Comparison of ENCODE assay signal across 14 cellular contexts in the genomic region with DNA sequence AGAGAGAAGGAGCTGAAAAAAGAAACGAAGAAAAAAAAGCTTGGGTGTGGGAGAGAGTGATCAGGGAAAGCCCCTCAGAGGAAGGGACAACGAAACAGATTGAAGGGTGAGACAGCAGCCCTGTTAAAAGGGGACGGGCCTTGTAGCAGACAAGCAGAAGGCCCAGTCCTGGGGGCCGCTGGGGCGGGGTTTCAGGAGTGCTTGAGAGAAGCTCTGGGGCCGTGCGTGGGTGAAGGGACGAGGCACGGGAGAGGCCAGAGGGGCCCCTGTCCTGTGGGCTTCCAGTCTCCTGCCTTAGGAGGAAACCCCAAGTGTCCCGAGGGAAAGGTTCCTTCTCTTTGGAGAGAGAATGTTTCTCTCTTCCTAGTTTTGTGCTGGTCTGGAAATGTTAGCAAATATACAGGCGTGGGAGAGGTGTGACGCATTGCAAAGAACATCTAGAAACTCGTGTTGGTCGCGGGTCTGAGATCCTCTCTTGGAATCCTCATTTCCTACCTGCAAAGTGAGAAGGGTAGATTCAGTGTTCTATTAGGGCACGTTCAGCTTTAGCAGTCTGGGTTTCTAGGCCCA. TPM values are rescaled to one million over a fixed set of nuclear protein-coding genes. Genes with fewer than 3 reads are reported as not detected.
DNase-seq lines count a peak whose midpoint lies in the region; ATAC-seq and TF ChIP-seq lines count a peak whose summit lies in the region.
"Had no signal": no experiment of that assay in that cellular context is flagged by ENCODE, and none has a peak within 500 bp of the region (broad histone marks: within the 10 kb centered on the region; RNA-seq: fewer than 3 reads in every experiment).

No MANE protein-coding gene starts in this region.

- TF ChIP-seq EP300 in esophagus muscularis mucosa (IDR thresholded peaks at IDR 0.05) = no peak

- BruUV-seq in PC-3 (replicated peaks; lab: Mats Ljungman, UMichigan) = no TSS peak

- H3K9me3 ChIP-seq in PC-3 (ENCODE audit: low read length) (no peaks in the 10 kb centered on the region), esophagus muscularis mucosa (no peaks in the 10 kb centered on the region), mesodermal cell (ENCODE audit: control insufficient read depth, low read length) (no peaks in the 10 kb centered on the region), thoracic aorta (no peaks in the 10 kb centered on the region)
- no peaks in the 10 kb centered on the region for H3K9me3 ChIP-seq in CD4-positive, alpha-beta T cell (ENCODE audit: control insufficient read depth, low read length)
- H3K9me3 ChIP-seq: mucosa of descending colon, SJSA1 had no signal

- H4K20me1 ChIP-seq in PC-3 (ENCODE audit: low read length) = no peaks in the 10 kb centered on the region

- CTCF ChIA-PET in PC-3 (lab: Charles Lee) = interaction anchor here (0.7 kb wide), 1 partner anchor 385 kb away, joined by 3 read pairs; no protein-coding TSS in a partner anchor
- CTCF ChIA-PET in CD4-positive, alpha-beta T cell (lab: Charles Lee) = no interaction called here

- H3K4me1 Mint-ChIP-seq in CD4-positive, alpha-beta T cell (ENCODE audit: low read depth) = no peaks in the 10 kb centered on the region
- H3K4me1 Mint-ChIP-seq: stimulated activated naive B cell treated with anti-CD40 and anti-IgM and Interleukin-4, amounts not matched to agents 10 μg/mL and 1 μg/mL and 100 μg/mL, for 72 hours had no signal

- H3K4me3 ChIP-seq in PC-3 (ENCODE audit: low read length) = no peak overlapping the region
- no peak overlapping the region for H3K4me3 ChIP-seq in esophagus muscularis mucosa
- no peak overlapping the region for H3K4me3 ChIP-seq in mesodermal cell (ENCODE audit: extremely low read depth, insufficient read depth, low read length, poor library complexity, severe bottlenecking)
- no peak overlapping the region for H3K4me3 ChIP-seq in thoracic aorta
- H3K4me3 ChIP-seq: mucosa of descending colon, SJSA1 had no signal

- H3F3A ChIP-seq in PC-3 (ENCODE audit: low read length, unreplicated experiment) = no peaks in the 10 kb centered on the region

- H3K9ac ChIP-seq in PC-3 (ENCODE audit: low read length) = peak overlapping the region; percentile 14; the same call in 1 of the 2 replicates

- H3K4me1 ChIP-seq in PC-3 (ENCODE audit: insufficient read depth, low read length) (peaks cover 18% of the 10 kb centered on the region), esophagus muscularis mucosa (peaks cover 38 to 60% (median 43%) of the 10 kb centered on the region in 4 donors), mesodermal cell (ENCODE audit: control insufficient read depth, insufficient read depth, low read length, poor library complexity, severe bottlenecking) (peaks cover 45% of the 10 kb centered on the region), thoracic aorta (ENCODE audit: control insufficient read depth in 1 of 2, low read depth in 2 of 2) (peaks cover 17 to 47% of the 10 kb centered on the region in 2 donors)

- no peak overlapping the region for H3K27ac Mint-ChIP-seq in CD4-positive, alpha-beta T cell
- H3K27ac Mint-ChIP-seq: stimulated activated naive B cell treated with anti-CD40 and anti-IgM and Interleukin-4, amounts not matched to agents 10 μg/mL and 1 μg/mL and 100 μg/mL, for 72 hours had no signal

- ATAC-seq in PC-3 (no peak), thoracic aorta (ENCODE audit: insufficient number of reproducible peaks, low FRiP score, low read depth) (no peak)
- no peak for ATAC-seq in CD4-positive, alpha-beta T cell (ENCODE audit: poor library complexity)
- ATAC-seq: esophagus mucosa; mucosa of descending colon; stimulated activated naive B cell treated with anti-CD40 and anti-IgM and Interleukin-4, amounts not matched to agents 10 μg/mL and 1 μg/mL and 100 μg/mL, for 72 hours had no signal

- H3K79me2 ChIP-seq in PC-3 (ENCODE audit: low read length) = no peaks in the 10 kb centered on the region

- POLR2A ChIA-PET in PC-3 (lab: Charles Lee; ENCODE audit: unreplicated experiment) = interaction anchor here (0.6 kb wide), 1 partner anchor 46 kb away, joined by 3 read pairs; no protein-coding TSS in a partner anchor
- POLR2A ChIA-PET in CD4-positive, alpha-beta T cell (lab: Charles Lee) = no interaction called here

- H3K27ac ChIP-seq in PC-3 (ENCODE audit: low read length) = peak overlapping the region; percentile 64
- peak overlapping the region; percentile 71 to 81 (median 76) for H3K27ac ChIP-seq in esophagus muscularis mucosa (replicated peaks in 1 of 4)
- peak overlapping the region; percentile 41 for H3K27ac ChIP-seq in mesodermal cell (ENCODE audit: low read depth, low read length, severe bottlenecking)
- peak overlapping the region; percentile 74 to 85 for H3K27ac ChIP-seq in thoracic aorta
- H3K27ac ChIP-seq in CD4-positive, alpha-beta T cell (ENCODE audit: low read depth, low read length) = no peak overlapping the region

- no peaks in the 10 kb centered on the region for H3K9me2 ChIP-seq in PC-3 (replicated peaks; ENCODE audit: low read length)

- H3K9me3 Mint-ChIP-seq in CD4-positive, alpha-beta T cell = no peaks in the 10 kb centered on the region
- H3K9me3 Mint-ChIP-seq: stimulated activated naive B cell treated with anti-CD40 and anti-IgM and Interleukin-4, amounts not matched to agents 10 μg/mL and 1 μg/mL and 100 μg/mL, for 72 hours had no signal

- H3K36me3 Mint-ChIP-seq in CD4-positive, alpha-beta T cell (ENCODE audit: low read depth) = no peaks in the 10 kb centered on the region
- H3K36me3 Mint-ChIP-seq: stimulated activated naive B cell treated with anti-CD40 and anti-IgM and Interleukin-4, amounts not matched to agents 10 μg/mL and 1 μg/mL and 100 μg/mL, for 72 hours had no signal

- no peak overlapping the region for H3K4me3 Mint-ChIP-seq in CD4-positive, alpha-beta T cell
- H3K4me3 Mint-ChIP-seq: stimulated activated naive B cell treated with anti-CD40 and anti-IgM and Interleukin-4, amounts not matched to agents 10 μg/mL and 1 μg/mL and 100 μg/mL, for 72 hours had no signal

- WGBS in esophagus muscularis mucosa = 89% methylated on average over 16 of the region's 16 CpGs
- 86 to 92% methylated on average over 12 to 15 of the region's 16 CpGs for WGBS in mesodermal cell (ENCODE audit: insufficient coverage in 2 of 2), 2 experiments

- TF ChIP-seq CTCF in PC-3 (conservative IDR thresholded peaks at IDR 0.05; ENCODE audit: low read depth, low read length) (no peak), esophagus muscularis mucosa (IDR thresholded peaks at IDR 0.05) (no peak), thoracic aorta (IDR thresholded peaks at IDR 0.05) (no peak)
- TF ChIP-seq CTCF in CD4-positive, alpha-beta T cell (IDR thresholded peaks at IDR 0.05) = no peak

- H3K27me3 Mint-ChIP-seq in CD4-positive, alpha-beta T cell = no peaks in the 10 kb centered on the region
- H3K27me3 Mint-ChIP-seq: stimulated activated naive B cell treated with anti-CD40 and anti-IgM and Interleukin-4, amounts not matched to agents 10 μg/mL and 1 μg/mL and 100 μg/mL, for 72 hours had no signal

- no peaks in the 10 kb centered on the region for H3K27me3 ChIP-seq in PC-3 (ENCODE audit: low read length)
- no peaks in the 10 kb centered on the region for H3K27me3 ChIP-seq in esophagus muscularis mucosa
- no peaks in the 10 kb centered on the region for H3K27me3 ChIP-seq in thoracic aorta (replicated peaks; ENCODE audit: insufficient read depth)
- no peaks in the 10 kb centered on the region for H3K27me3 ChIP-seq in CD4-positive, alpha-beta T cell (ENCODE audit: control insufficient read depth, insufficient read depth, low read length)
- H3K27me3 ChIP-seq: SJSA1 had no signal

- DNase-seq in PC-3 = no peak
- DNase-seq in esophagus muscularis mucosa (ENCODE audit: extremely low spot score) = peak; percentile 85
- DNase-seq in thoracic aorta (ENCODE audit: low spot score) = no peak
- no peak for DNase-seq in EL
- no peak for DNase-seq in CD4-positive, alpha-beta T cell
- no peak for DNase-seq in activated CD4-positive, alpha-beta T cell treated with anti-CD3 and anti-CD28 coated beads for 4 hours
- DNase-seq in stimulated activated CD4-positive, alpha-beta T cell treated with anti-CD3 and anti-CD28 coated beads, Interleukin-2, amount 100 ng/mL, for 24 hours = no peak
- DNase-seq: activated naive CD4-positive, alpha-beta T cell treated with anti-CD3 and anti-CD28 coated beads, Interleukin-2, amount 50 U/mL, for 16 hours; mucosa of descending colon; NCI-H2081; stimulated activated naive B cell treated with anti-CD40 and anti-IgM and Interleukin-4, amounts not matched to agents 10 μg/mL and 1 μg/mL and 100 μg/mL, for 72 hours had no signal

- intact Hi-C loops in PC-3 (cut with micrococcal nuclease) (no loop called here), esophagus muscularis mucosa (cut with DNase I) (no loop called here)
- intact Hi-C loops in CD4-positive, alpha-beta T cell (cut with DNase I, micrococcal nuclease) = no loop called here

- no peak overlapping the region for H2AFZ ChIP-seq in PC-3 (ENCODE audit: low read length)

- no peak for TF ChIP-seq POLR2A in esophagus muscularis mucosa (IDR thresholded peaks at IDR 0.05; ENCODE audit: low read depth)

- H3K36me3 ChIP-seq in PC-3 (ENCODE audit: low read depth, low read length) = peaks cover 11% of the 10 kb centered on the region; the same call in 1 of the 2 replicates
- peaks cover 0 to 37% (median 25%) of the 10 kb centered on the region in 4 donors for H3K36me3 ChIP-seq in esophagus muscularis mucosa
- H3K36me3 ChIP-seq in mesodermal cell (ENCODE audit: control insufficient read depth, insufficient read depth, low read length) = peaks cover 7% of the 10 kb centered on the region
- peaks cover 13% of the 10 kb centered on the region for H3K36me3 ChIP-seq in thoracic aorta
- H3K36me3 ChIP-seq: SJSA1 had no signal

- H3K4me2 ChIP-seq in PC-3 (ENCODE audit: low read length) = no peak overlapping the region

RNA-seq across cellular contexts. Expression of a gene that starts 28.6 kb away (rescaled TPM):
- total RNA-seq in PC-3 (2014; rRNA removed) = 16.8 and 21.7 TPM in 2 replicates
- 10 to 100 TPM in 3 of 4 donors, 1 to 10 TPM in 1; 6.6 to 11.4 (median 10.3) TPM for total RNA-seq in esophagus muscularis mucosa
- polyA plus RNA-seq in mesodermal cell (2013, experiment 1 of 2) = 4.4 TPM
- 4.1 TPM for polyA plus RNA-seq in mesodermal cell (2013, experiment 2 of 2)
- 10 to 100 TPM; 10.8 to 14.1 TPM for total RNA-seq in thoracic aorta
- under 1 TPM; 0.08 to 0.11 TPM for total RNA-seq in CD4-positive, alpha-beta T cell

RNA-seq across cellular contexts. Expression of a gene that starts 48.6 kb away (rescaled TPM):
- total RNA-seq in PC-3 (2014; rRNA removed) (0.12 TPM in 1 of 2 replicates, not detected in the other), esophagus muscularis mucosa (10 to 100 TPM; 23.5 to 55.5 (median 29.8) TPM), thoracic aorta (10 to 100 TPM in 1 of 2 donors, 1 to 10 TPM in 1; 5.3 to 17.6 TPM)
- polyA plus RNA-seq in mesodermal cell (2013, experiment 1 of 2) = 0.18 TPM
- polyA plus RNA-seq in mesodermal cell (2013, experiment 2 of 2) = not detected
- not detected for total RNA-seq in CD4-positive, alpha-beta T cell

Comparison
In these comparisons a context has a peak if more than half of its experiments do, and no peak if none do; other contexts are left out.
1. RNA of a gene that starts 28.6 kb away (total RNA-seq): 16.8 to 21.7 TPM in PC-3, 10.8 to 14.1 TPM in thoracic aorta and 6.6 to 11.4 TPM in esophagus muscularis mucosa; 0.08 to 0.11 TPM in CD4-positive, alpha-beta T cell; every median in the first group is over 4 times any median in the second.